1 cellular context compared by ENCODE assay signal in genomic region chr11:45806072-45806933, GRCh38.
TF ChIP-seq lines count a peak whose summit lies in the region.

No MANE protein-coding gene starts in this region.

TF ChIP-seq in HCT116, 20 proteins besides CTCF, POLR2A, EP300 and RAD21 (continued from another document):
- TF ChIP-seq EZH2phosphoT487 (IDR thresholded peaks at IDR 0.05; ENCODE audit: borderline replicate concordance) (no peak), SRF (IDR thresholded peaks at IDR 0.05; ENCODE audit: low read depth) (no peak), SP1 (IDR thresholded peaks at IDR 0.05; ENCODE audit: low read depth) (no peak), ELF1 (IDR thresholded peaks at IDR 0.05; ENCODE audit: borderline replicate concordance, low read depth) (no peak), EZH2 (IDR thresholded peaks at IDR 0.05) (no peak), JUND (IDR thresholded peaks at IDR 0.05) (no peak)
